8 cellular contexts compared by ENCODE assay signal in genomic region chr12:89524201-89525001, GRCh38. TPM values are rescaled to one million over a fixed set of nuclear protein-coding genes. Genes with fewer than 3 reads are reported as not detected.
DNase-seq lines count a peak whose midpoint lies in the region; ATAC-seq and TF ChIP-seq lines count a peak whose summit lies in the region.

TSS of gene GALNT4 (minus strand) at chr12:89524796. CDS start at chr12:89524549, 247 bp downstream.

- ATAC-seq in GM18520 (IDR thresholded peaks at IDR 0.05; ENCODE audit: unreplicated experiment) (peak; percentile 53), HG03060 (IDR thresholded peaks at IDR 0.05; ENCODE audit: low read depth, unreplicated experiment) (peak; percentile 41), left lobe of liver (peak; percentile 88)

- no peaks in the 10 kb centered on the region for H3K27me3 ChIP-seq in AG04450 (ENCODE audit: control insufficient read depth, insufficient read depth, low read length)

- H3K9me3 ChIP-seq in AG04450 (ENCODE audit: control insufficient read depth, insufficient read depth, low read length), result no peaks in the 10 kb centered on the region; the same call in 1 of the 2 replicates

- H3K4me3 ChIP-seq in AG04450 (ENCODE audit: low read depth, low read length), result peak within 1 kb of the TSS; percentile 91
- peak within 1 kb of the TSS; percentile 97 for H3K4me3 ChIP-seq in coronary artery

- H3K27ac ChIP-seq in AG04450 (ENCODE audit: low read depth, low read length), result peak within 1 kb of the TSS; percentile 76
- peak within 1 kb of the TSS; percentile 92 to 97 for H3K27ac ChIP-seq in coronary artery

- DNase-seq in AG04450 (ENCODE audit: low read depth, low spot score) (peak; percentile 52), NCI-H446 (lab: John Stamatoyannopoulos, UW) (peak; percentile 10 to 58), coronary artery (ENCODE audit: low spot score) (peak; percentile 93), left lobe of liver (ENCODE audit: low spot score) (peak; percentile 88)
- peak; percentile 73 to 80 for DNase-seq in activated CD4-positive, alpha-beta T cell treated with anti-CD3 and anti-CD28 coated beads for 4 hours
- peak; percentile 66 for DNase-seq in stimulated activated CD4-positive, alpha-beta T cell treated with anti-CD3 and anti-CD28 coated beads, Interleukin-2, amount 100 ng/mL, for 4 hours (ENCODE audit: low read depth)

- CTCF ChIA-PET in AG04450 (lab: Charles Lee), result interaction anchor here (0.6 to 5.0 kb wide), 13 partner anchors 10 to 1417 kb away, joined by 3 to 117 read pairs (median 4); no protein-coding TSS in a partner anchor

- TF ChIP-seq CTCF in AG04450 (IDR thresholded peaks at IDR 0.05; ENCODE audit: low read depth, low read length) (peak; percentile 77), coronary artery (IDR thresholded peaks at IDR 0.05) (peak; percentile 49)

- POLR2A ChIA-PET in AG04450 (lab: Yijun Ruan, JAX), result interaction anchor here (0.7 to 0.9 kb wide), 2 partner anchors 172 to 448 kb away, joined by 3 read pairs; partner anchors contain the start of gene DUSP6

RNA-seq across cellular contexts. Expression of gene GALNT4, which starts in this region (rescaled TPM):
- 5.3 and 7.3 TPM in 2 replicates for polyA plus RNA-seq in AG04450 (2011; rRNA removed)
- 3.7 and 6.3 TPM in 2 replicates for polyA minus RNA-seq in AG04450 (2011; rRNA and poly(A)+ RNA removed)
- 2.7 TPM for total RNA-seq in left lobe of liver

Comparison
In these comparisons a context has a peak if more than half of its experiments do, and no peak if none do; other contexts are left out.
1. Peak in every context shown above with its lines: DNase-seq, ATAC-seq, H3K4me3 ChIP-seq and H3K27ac ChIP-seq.
2. DNase-seq: peak in every context shown above with its lines; median percentile 93 in coronary artery; 88 in left lobe of liver; 76 in activated CD4-positive, alpha-beta T cell treated with anti-CD3 and anti-CD28 coated beads for 4 hours; 66 in stimulated activated CD4-positive, alpha-beta T cell treated with anti-CD3 and anti-CD28 coated beads, Interleukin-2, amount 100 ng/mL, for 4 hours; 52 in AG04450; 34 in NCI-H446.